In genomic region chr14:100294963-100295330, GRCh38 we compare ENCODE assay signal across 26 cellular contexts. TPM values are rescaled to one million over a fixed set of nuclear protein-coding genes. Genes with fewer than 3 reads are reported as not detected.
DNase-seq lines count a peak whose midpoint lies in the region; ATAC-seq and TF ChIP-seq lines count a peak whose summit lies in the region.
"Had no signal": no experiment of that assay in that cellular context is flagged by ENCODE, and none has a peak within 500 bp of the region (broad histone marks: within the 10 kb centered on the region; RNA-seq: fewer than 3 reads in every experiment).

No MANE protein-coding gene starts in this region.

- no peaks in the 10 kb centered on the region for H3K27me3 ChIP-seq in AG04450 (ENCODE audit: control insufficient read depth, insufficient read depth, low read length)
- H3K27me3 ChIP-seq in spleen (replicated peaks in 1 of 7), result no peaks in the 10 kb centered on the region
- H3K27me3 ChIP-seq in effector memory CD4-positive, alpha-beta T cell (replicated peaks; ENCODE audit: control insufficient read depth, insufficient read depth, low read length, poor library complexity, severe bottlenecking), result no peaks in the 10 kb centered on the region
- H3K27me3 ChIP-seq: heart left ventricle, neural progenitor cell had no signal

- H3K27ac ChIP-seq in AG04450 (ENCODE audit: low read depth, low read length), result peak overlapping the region; percentile 31
- peak overlapping the region in 1 of 8 donors; percentile 80 for H3K27ac ChIP-seq in spleen
- no peak overlapping the region for H3K27ac ChIP-seq in effector memory CD4-positive, alpha-beta T cell (ENCODE audit: insufficient read depth, low read length, poor library complexity, severe bottlenecking)
- H3K27ac ChIP-seq: C4-2B, neural progenitor cell, PC-9 had no signal

- H3K9me3 ChIP-seq in AG04450 (ENCODE audit: control insufficient read depth, insufficient read depth, low read length), result no peaks in the 10 kb centered on the region; the same call in 1 of the 2 replicates
- H3K9me3 ChIP-seq in spleen, result no peaks in the 10 kb centered on the region
- no peaks in the 10 kb centered on the region for H3K9me3 ChIP-seq in effector memory CD4-positive, alpha-beta T cell (ENCODE audit: control insufficient read depth, low read length)
- H3K9me3 ChIP-seq: Caco-2, heart left ventricle had no signal

- no peak for ATAC-seq in HG03135 (IDR thresholded peaks at IDR 0.05; ENCODE audit: unreplicated experiment)
- ATAC-seq in GM21381 (IDR thresholded peaks at IDR 0.05; ENCODE audit: unreplicated experiment), result no peak
- ATAC-seq: left colon had no signal

- TF ChIP-seq CTCF in AG04450 (IDR thresholded peaks at IDR 0.05; ENCODE audit: low read depth, low read length) (no peak), spleen (IDR thresholded peaks at IDR 0.05 in 8 of 11, conservative IDR thresholded peaks at IDR 0.05 in 3 of 11) (no peak)

- H3K4me3 ChIP-seq in AG04450 (ENCODE audit: low read depth, low read length) (no peak overlapping the region), spleen (no peak overlapping the region)
- H3K4me3 ChIP-seq in effector memory CD4-positive, alpha-beta T cell (ENCODE audit: insufficient read depth, low read depth, low read length, poor library complexity, severe bottlenecking), result no peak overlapping the region
- H3K4me3 ChIP-seq: heart left ventricle, neural progenitor cell, PC-9 had no signal

- 80 to 97% (median 88%) methylated on average over 2 of the region's 2 CpGs for WGBS in spleen, 5 donors

- POLR2A ChIA-PET in AG04450 (lab: Yijun Ruan, JAX), result no interaction called here

- no peak for DNase-seq in AG04450 (ENCODE audit: low read depth, low spot score)
- DNase-seq in Daoy (ENCODE audit: low read depth), result peak; percentile 2
- peak; percentile 8 for DNase-seq in epidermal melanocyte (ENCODE audit: insufficient read length, low spot score)
- peak; percentile 59 for DNase-seq in spleen
- no peak for DNase-seq in effector memory CD4-positive, alpha-beta T cell
- DNase-seq in SKM-1 treated with dmso at 0.1 percent for 144 hours (lab: John Stamatoyannopoulos, UW; ENCODE audit: unreplicated experiment), result no peak
- DNase-seq: activated B cell treated with CpG ODN at 0.5 μM for 24 hours; activated CD4-positive, alpha-beta T cell treated with anti-CD3 and anti-CD28 coated beads, Interleukin-2, amount 50 U/mL, for 1 hour; Caco-2; GF-D8; HCEC 1CT; NCI-H1092 treated with DMSO at 0.1 percent for 48 hours; NCI-H187; NCI-H526; PC-9; SHP77 had no signal

- peaks cover 20 to 74% (median 45%) of the 10 kb centered on the region in 6 donors for H3K4me1 ChIP-seq in spleen
- H3K4me1 ChIP-seq in effector memory CD4-positive, alpha-beta T cell (ENCODE audit: control insufficient read depth, insufficient read depth, low read length, poor library complexity, severe bottlenecking), result no peaks in the 10 kb centered on the region
- H3K4me1 ChIP-seq: Caco-2, neural progenitor cell had no signal

- no peak for TF ChIP-seq POLR2A in spleen (IDR thresholded peaks at IDR 0.05)

- CTCF ChIA-PET in AG04450 (lab: Charles Lee), result interaction anchor here (1.4 to 5.0 kb wide), 2 partner anchors 8 to 9 kb away, joined by 3 to 40 read pairs; no protein-coding TSS in a partner anchor

- H3K36me3 ChIP-seq in spleen, result peaks cover 0 to 22% (median 10%) of the 10 kb centered on the region in 6 donors
- no peaks in the 10 kb centered on the region for H3K36me3 ChIP-seq in effector memory CD4-positive, alpha-beta T cell (ENCODE audit: control insufficient read depth, insufficient read depth, low read length)
- H3K36me3 ChIP-seq: neural progenitor cell had no signal

- intact Hi-C loops in spleen (cut with DNase I; ENCODE audit: low total_unique reads), result no loop called here

RNA-seq across cellular contexts. Expression of gene SLC25A29, which starts 11.3 kb away (rescaled TPM):
- polyA plus RNA-seq in AG04450 (2011; rRNA removed), result 21.3 and 26.1 TPM in 2 replicates
- 14.6 and 16.1 TPM in 2 replicates for polyA minus RNA-seq in AG04450 (2011; rRNA and poly(A)+ RNA removed)
- total RNA-seq in Daoy (2014; rRNA removed; shearing (Covaris generic)), result 30.7 and 34.7 TPM in 2 replicates
- total RNA-seq in spleen, result 10 to 100 TPM; 19.6 to 42.7 (median 33.9) TPM
- polyA plus RNA-seq in spleen, result 10 to 100 TPM; 26.2 to 52.9 (median 30.2) TPM

RNA-seq across cellular contexts. Expression of gene SLC25A47, which starts 28.2 kb away (rescaled TPM):
- polyA plus RNA-seq in AG04450 (2011; rRNA removed) (not detected in 2 replicates), spleen (under 1 TPM in 2 of 3 donors, not detected in 1; 0.03 to 0.11 TPM)
- not detected in 2 replicates for polyA minus RNA-seq in AG04450 (2011; rRNA and poly(A)+ RNA removed)
- not detected in 2 replicates for total RNA-seq in Daoy (2014; rRNA removed; shearing (Covaris generic))
- total RNA-seq in spleen, result not detected
- total RNA-seq: activated B cell treated with CpG ODN at 0.5 μM for 24 hours; activated T-helper 1 cell treated with anti-CD3 and anti-CD28 coated beads, Interleukin-12 subunit alpha, Interleukin-12 subunit beta, Interleukin-2, Interleukin-4 antibody, amounts not matched to agents 30 ng/mL and 10 ng/mL and 1 ng/mL, durations not matched to agents 14 hours and 24 hours and 36 hours; Caco-2; epithelial cell of proximal tubule; fibroblast of villous mesenchyme; heart left ventricle; PC-9; urinary bladder had no signal
- polyA plus RNA-seq: heart left ventricle had no signal

RNA-seq across cellular contexts. Expression of gene YY1, which starts 56.0 kb away (rescaled TPM):
- polyA plus RNA-seq in AG04450 (2011; rRNA removed) (38.0 and 45.6 TPM in 2 replicates), spleen (10 to 100 TPM; 28.4 to 34.1 (median 31.0) TPM)
- polyA minus RNA-seq in AG04450 (2011; rRNA and poly(A)+ RNA removed), result 25.5 and 27.2 TPM in 2 replicates
- 44.1 and 47.3 TPM in 2 replicates for total RNA-seq in Daoy (2014; rRNA removed; shearing (Covaris generic))
- total RNA-seq in spleen, result 10 to 100 TPM; 53.7 to 64.1 (median 58.3) TPM

Comparison
In these comparisons a context has a peak if more than half of its experiments do, and no peak if none do; other contexts are left out.
1. DNase-seq: peak in Daoy (single experiment), epidermal melanocyte (single experiment) and spleen (single experiment); none in AG04450 (single experiment), effector memory CD4-positive, alpha-beta T cell (0 of 3) and SKM-1 treated with dmso at 0.1 percent for 144 hours (single experiment).